In the genomic region with DNA sequence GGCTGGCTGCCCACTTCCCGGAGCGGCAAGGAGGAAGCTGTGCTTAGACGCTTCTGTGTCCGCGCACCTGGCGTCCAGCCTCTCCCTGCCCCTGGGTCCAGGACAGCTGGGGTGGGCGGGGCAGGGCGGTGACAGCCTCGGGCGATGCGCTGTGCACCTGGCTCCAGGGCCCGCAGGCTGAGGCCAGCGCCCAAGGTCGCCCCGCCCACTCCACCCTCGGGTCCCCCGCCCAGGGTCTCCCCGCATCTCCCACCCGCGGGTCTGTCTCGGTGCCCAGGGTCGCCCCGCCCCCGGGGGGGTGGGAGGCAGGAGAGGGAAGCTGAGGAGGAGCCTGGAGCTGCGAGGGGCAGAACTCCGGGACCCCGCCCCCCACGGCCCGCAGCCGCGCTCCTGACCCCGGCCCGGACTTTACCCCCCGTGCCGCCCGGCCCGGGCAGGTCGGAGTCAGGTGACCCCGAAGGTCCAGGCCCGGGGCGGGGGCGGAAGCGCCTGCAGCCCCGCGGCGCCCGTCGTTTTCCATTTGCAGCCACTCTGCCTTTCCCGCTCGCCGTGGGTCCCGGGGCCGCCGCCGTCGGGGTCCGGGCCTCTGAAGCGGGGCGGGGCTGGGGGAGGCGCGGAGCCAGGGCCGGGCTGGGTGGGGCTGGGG, we compare ENCODE assay signal across 8 cellular contexts. TPM values are rescaled to one million over a fixed set of nuclear protein-coding genes. Genes with fewer than 3 reads are reported as not detected.
DNase-seq lines count a peak whose midpoint lies in the region; ATAC-seq and TF ChIP-seq lines count a peak whose summit lies in the region.

A gene with protein sequence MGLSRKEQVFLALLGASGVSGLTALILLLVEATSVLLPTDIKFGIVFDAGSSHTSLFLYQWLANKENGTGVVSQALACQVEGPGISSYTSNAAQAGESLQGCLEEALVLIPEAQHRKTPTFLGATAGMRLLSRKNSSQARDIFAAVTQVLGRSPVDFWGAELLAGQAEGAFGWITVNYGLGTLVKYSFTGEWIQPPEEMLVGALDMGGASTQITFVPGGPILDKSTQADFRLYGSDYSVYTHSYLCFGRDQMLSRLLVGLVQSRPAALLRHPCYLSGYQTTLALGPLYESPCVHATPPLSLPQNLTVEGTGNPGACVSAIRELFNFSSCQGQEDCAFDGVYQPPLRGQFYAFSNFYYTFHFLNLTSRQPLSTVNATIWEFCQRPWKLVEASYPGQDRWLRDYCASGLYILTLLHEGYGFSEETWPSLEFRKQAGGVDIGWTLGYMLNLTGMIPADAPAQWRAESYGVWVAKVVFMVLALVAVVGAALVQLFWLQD (minus strand): TSS at position 69 of the 646 bp plus-strand sequence. CDS start 3,072 bp downstream, outside the sequence.

- peak; percentile 75 for DNase-seq in BE2C
- peak; percentile 56 for DNase-seq in HPDE6-E6E7 (ENCODE audit: extremely low spot score)
- DNase-seq in SW480 (ENCODE audit: low spot score): peak; percentile 91
- DNase-seq in cardiac septum (ENCODE audit: low spot score): peak; percentile 62
- DNase-seq in retina: peak; percentile 55

- H3K27me3 ChIP-seq in BE2C: no peaks in the 10 kb centered on the region

- no peak for ATAC-seq in HG02981 (IDR thresholded peaks at IDR 0.05; ENCODE audit: unreplicated experiment)
- ATAC-seq in GM18873 (IDR thresholded peaks at IDR 0.05; ENCODE audit: low FRiP score, unreplicated experiment): no peak
- no peak for ATAC-seq in GM18511 (IDR thresholded peaks at IDR 0.05; ENCODE audit: unreplicated experiment)

- H3K36me3 ChIP-seq in BE2C: no peaks in the 10 kb centered on the region

- H3K9me3 ChIP-seq in BE2C: no peaks in the 10 kb centered on the region

- no peak for TF ChIP-seq CTCF in BE2C (IDR thresholded peaks at IDR 0.05; ENCODE audit: low read depth, low read length)

- intact Hi-C loops in cardiac septum (cut with DNase I): no loop called here

- peaks cover 8% of the 10 kb centered on the region for H3K4me1 ChIP-seq in BE2C

- peak within 1 kb of the TSS; percentile 34 for H3K4me3 ChIP-seq in BE2C (ENCODE audit: low read depth, low read length)

RNA-seq across cellular contexts. Expression of the gene that starts here (rescaled TPM):
- polyA plus RNA-seq in BE2C (2012; ENCODE audit: insufficient read depth, insufficient read length, low read depth): 0.20 TPM
- not detected for total RNA-seq in cardiac septum

Comparison
In these comparisons a context has a peak if more than half of its experiments do, and no peak if none do; other contexts are left out.
1. Peak in DNase-seq in cardiac septum; RNA of the gene not detected or under 1 TPM.